1 cellular context compared by ENCODE assay signal in the genomic region with DNA sequence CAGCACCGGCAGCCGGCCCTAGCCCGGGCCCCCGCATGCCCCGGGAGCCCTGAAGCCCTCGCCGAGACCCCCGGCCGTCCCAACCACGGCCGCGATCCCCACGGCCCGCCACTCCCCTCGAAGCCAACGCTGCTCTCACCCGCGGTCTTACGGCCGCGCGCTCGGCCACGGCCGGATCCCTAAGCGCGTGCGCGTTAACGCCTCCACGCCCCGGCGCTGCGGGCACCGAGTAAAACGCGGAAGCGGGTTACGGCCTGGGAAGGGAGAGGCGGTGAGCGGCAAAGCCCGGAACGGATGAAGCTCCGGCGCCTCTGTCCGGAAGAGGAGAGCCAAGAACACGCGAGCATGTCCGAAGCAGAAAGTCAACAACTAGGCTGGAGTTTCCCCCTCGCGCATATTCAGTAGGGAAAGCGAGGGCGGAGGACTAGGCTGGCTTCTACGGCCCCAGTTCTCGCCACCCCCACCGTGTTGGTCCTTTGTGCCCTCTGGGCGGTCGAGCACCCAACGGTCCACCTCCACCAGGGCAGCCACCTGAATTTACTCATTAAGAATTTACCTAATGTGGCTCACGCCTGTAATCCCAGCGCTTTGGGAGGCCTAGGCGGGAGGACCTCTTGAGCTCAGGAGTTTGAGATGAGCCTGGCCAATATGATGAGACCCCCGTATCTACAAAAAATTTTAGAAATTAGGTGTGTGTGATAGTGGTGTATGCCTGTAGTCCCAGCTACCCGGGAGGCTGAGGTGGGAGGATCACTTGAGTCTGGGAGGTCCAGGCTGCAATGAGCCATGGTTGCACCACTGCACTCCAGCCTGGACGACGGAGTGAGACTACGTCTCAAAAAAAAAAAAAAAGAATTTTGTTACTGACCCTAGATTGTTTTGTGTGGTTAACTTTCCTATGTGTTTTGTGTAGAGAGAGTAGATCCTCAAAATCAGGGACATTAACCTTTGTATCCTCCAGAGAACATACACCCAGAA.
TF ChIP-seq lines count a peak whose summit lies in the region.

KANSL3 (minus strand) TSS at position 169 of the 978 bp plus-strand sequence. CDS start 1,177 bp downstream, outside the sequence.

TF ChIP-seq in K562, 482 proteins besides CTCF, POLR2A, EP300 and RAD21 (continued from another document and continues in another):
- TF ChIP-seq, protein P1, sequence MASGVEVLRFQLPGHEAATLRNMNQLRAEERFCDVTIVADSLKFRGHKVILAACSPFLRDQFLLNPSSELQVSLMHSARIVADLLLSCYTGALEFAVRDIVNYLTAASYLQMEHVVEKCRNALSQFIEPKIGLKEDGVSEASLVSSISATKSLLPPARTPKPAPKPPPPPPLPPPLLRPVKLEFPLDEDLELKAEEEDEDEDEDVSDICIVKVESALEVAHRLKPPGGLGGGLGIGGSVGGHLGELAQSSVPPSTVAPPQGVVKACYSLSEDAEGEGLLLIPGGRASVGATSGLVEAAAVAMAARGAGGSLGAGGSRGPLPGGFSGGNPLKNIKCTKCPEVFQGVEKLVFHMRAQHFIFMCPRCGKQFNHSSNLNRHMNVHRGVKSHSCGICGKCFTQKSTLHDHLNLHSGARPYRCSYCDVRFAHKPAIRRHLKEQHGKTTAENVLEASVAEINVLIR (CRISPR knock-in tag; IDR thresholded peaks at IDR 0.05) = peak; percentile 53
- TF ChIP-seq MTA1 (IDR thresholded peaks at IDR 0.05; ENCODE audit: borderline replicate concordance) (peak; percentile 85; the same call in 1 of the 2 replicates), HEY1 (CRISPR knock-in tag; IDR thresholded peaks at IDR 0.05; ENCODE audit: borderline replicate concordance) (no peak), ARNT (IDR thresholded peaks at IDR 0.05) (peak; percentile 24 to 81; a peak in 2 of 4 replicates), ELF4 (CRISPR knock-in tag; IDR thresholded peaks at IDR 0.05) (peak; percentile 77; the same call in 1 of the 2 replicates), CXXC5 (CRISPR knock-in tag; IDR thresholded peaks at IDR 0.05) (peak; percentile 91), ZMIZ1 (IDR thresholded peaks at IDR 0.05; ENCODE audit: low read depth in 2 of 2, low read length in 2 of 2) (peak in 1 of 2 experiments; percentile 75; a peak in 2 of 4 replicates), HMG20B (CRISPR knock-in tag; IDR thresholded peaks at IDR 0.05) (no peak), TAL1 (IDR thresholded peaks at IDR 0.05) (no peak), HLTF (IDR thresholded peaks at IDR 0.05) (no peak), GATA2 (CRISPR knock-in tag; IDR thresholded peaks at IDR 0.05) (no peak), TCF7L2 (IDR thresholded peaks at IDR 0.05; ENCODE audit: low read depth, low read length) (no peak), HNRNPK (IDR thresholded peaks at IDR 0.05; ENCODE audit: low read depth, low read length, poor library complexity, severe bottlenecking) (no peak), DDX20 (tag; IDR thresholded peaks at IDR 0.05; ENCODE audit: low read depth) (no peak), HNRNPH1 (optimal IDR thresholded peaks at IDR 0.05; ENCODE audit: low read depth, low read length) (no peak), PHF20 (IDR thresholded peaks at IDR 0.05; ENCODE audit: partially characterized antibody) (peak; percentile 78), ZNF143 (CRISPR knock-in tag; IDR thresholded peaks at IDR 0.05) (peak; percentile 18; the same call in 1 of the 2 replicates), ZNF124 (CRISPR knock-in tag; IDR thresholded peaks at IDR 0.05) (no peak), GTF2A2 (tag; IDR thresholded peaks at IDR 0.05) (0 out of 2 replicates have a peak, but pooled peaks have one; percentile 48), RBM25 (IDR thresholded peaks at IDR 0.05; ENCODE audit: low read depth, low read length, severe bottlenecking) (no peak), ZSCAN29 (IDR thresholded peaks at IDR 0.05) (peak; percentile 95), ZNF695 (CRISPR knock-in tag; IDR thresholded peaks at IDR 0.05) (no peak), MEF2D (tag; conservative IDR thresholded peaks at IDR 0.05; ENCODE audit: low read depth) (no peak; the same call in 1 of the 2 replicates), POLR2AphosphoS5 (IDR thresholded peaks at IDR 0.05; ENCODE audit: control insufficient read depth, insufficient read depth, low read depth, low read length) (peak; percentile 69; the same call in 1 of the 2 replicates), ADNP (tag; IDR thresholded peaks at IDR 0.05) (no peak), FOSL1 (tag; conservative IDR thresholded peaks at IDR 0.05) (peak; percentile 26; the same call in 1 of the 2 replicates), SP1 (CRISPR knock-in tag; IDR thresholded peaks at IDR 0.05) (peak; percentile 97), LCOR (CRISPR knock-in tag; IDR thresholded peaks at IDR 0.05) (peak; percentile 87), ZNF274 (IDR thresholded peaks at IDR 0.05; ENCODE audit: borderline replicate concordance, low read depth, low read length) (no peak), NR1H2 (CRISPR knock-in tag; IDR thresholded peaks at IDR 0.05) (no peak), ZNF12 (CRISPR knock-in tag; IDR thresholded peaks at IDR 0.05) (no peak), TFE3 (CRISPR knock-in tag; IDR thresholded peaks at IDR 0.05) (peak; percentile 15; the same call in 1 of the 2 replicates), TEAD2 (tag; IDR thresholded peaks at IDR 0.05) (no peak)
- TF ChIP-seq, protein P2, sequence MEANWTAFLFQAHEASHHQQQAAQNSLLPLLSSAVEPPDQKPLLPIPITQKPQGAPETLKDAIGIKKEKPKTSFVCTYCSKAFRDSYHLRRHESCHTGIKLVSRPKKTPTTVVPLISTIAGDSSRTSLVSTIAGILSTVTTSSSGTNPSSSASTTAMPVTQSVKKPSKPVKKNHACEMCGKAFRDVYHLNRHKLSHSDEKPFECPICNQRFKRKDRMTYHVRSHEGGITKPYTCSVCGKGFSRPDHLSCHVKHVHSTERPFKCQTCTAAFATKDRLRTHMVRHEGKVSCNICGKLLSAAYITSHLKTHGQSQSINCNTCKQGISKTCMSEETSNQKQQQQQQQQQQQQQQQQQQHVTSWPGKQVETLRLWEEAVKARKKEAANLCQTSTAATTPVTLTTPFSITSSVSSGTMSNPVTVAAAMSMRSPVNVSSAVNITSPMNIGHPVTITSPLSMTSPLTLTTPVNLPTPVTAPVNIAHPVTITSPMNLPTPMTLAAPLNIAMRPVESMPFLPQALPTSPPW (CRISPR knock-in tag; IDR thresholded peaks at IDR 0.05) = peak; percentile 82
- TF ChIP-seq, protein P3, sequence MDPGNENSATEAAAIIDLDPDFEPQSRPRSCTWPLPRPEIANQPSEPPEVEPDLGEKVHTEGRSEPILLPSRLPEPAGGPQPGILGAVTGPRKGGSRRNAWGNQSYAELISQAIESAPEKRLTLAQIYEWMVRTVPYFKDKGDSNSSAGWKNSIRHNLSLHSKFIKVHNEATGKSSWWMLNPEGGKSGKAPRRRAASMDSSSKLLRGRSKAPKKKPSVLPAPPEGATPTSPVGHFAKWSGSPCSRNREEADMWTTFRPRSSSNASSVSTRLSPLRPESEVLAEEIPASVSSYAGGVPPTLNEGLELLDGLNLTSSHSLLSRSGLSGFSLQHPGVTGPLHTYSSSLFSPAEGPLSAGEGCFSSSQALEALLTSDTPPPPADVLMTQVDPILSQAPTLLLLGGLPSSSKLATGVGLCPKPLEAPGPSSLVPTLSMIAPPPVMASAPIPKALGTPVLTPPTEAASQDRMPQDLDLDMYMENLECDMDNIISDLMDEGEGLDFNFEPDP (CRISPR knock-in tag; IDR thresholded peaks at IDR 0.05) = no peak
- TF ChIP-seq, protein P4, sequence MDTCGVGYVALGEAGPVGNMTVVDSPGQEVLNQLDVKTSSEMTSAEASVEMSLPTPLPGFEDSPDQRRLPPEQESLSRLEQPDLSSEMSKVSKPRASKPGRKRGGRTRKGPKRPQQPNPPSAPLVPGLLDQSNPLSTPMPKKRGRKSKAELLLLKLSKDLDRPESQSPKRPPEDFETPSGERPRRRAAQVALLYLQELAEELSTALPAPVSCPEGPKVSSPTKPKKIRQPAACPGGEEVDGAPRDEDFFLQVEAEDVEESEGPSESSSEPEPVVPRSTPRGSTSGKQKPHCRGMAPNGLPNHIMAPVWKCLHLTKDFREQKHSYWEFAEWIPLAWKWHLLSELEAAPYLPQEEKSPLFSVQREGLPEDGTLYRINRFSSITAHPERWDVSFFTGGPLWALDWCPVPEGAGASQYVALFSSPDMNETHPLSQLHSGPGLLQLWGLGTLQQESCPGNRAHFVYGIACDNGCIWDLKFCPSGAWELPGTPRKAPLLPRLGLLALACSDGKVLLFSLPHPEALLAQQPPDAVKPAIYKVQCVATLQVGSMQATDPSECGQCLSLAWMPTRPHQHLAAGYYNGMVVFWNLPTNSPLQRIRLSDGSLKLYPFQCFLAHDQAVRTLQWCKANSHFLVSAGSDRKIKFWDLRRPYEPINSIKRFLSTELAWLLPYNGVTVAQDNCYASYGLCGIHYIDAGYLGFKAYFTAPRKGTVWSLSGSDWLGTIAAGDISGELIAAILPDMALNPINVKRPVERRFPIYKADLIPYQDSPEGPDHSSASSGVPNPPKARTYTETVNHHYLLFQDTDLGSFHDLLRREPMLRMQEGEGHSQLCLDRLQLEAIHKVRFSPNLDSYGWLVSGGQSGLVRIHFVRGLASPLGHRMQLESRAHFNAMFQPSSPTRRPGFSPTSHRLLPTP (IDR thresholded peaks at IDR 0.05; ENCODE audit: borderline replicate concordance, extremely low read depth, insufficient read length) = no peak
- TF ChIP-seq, protein P5, sequence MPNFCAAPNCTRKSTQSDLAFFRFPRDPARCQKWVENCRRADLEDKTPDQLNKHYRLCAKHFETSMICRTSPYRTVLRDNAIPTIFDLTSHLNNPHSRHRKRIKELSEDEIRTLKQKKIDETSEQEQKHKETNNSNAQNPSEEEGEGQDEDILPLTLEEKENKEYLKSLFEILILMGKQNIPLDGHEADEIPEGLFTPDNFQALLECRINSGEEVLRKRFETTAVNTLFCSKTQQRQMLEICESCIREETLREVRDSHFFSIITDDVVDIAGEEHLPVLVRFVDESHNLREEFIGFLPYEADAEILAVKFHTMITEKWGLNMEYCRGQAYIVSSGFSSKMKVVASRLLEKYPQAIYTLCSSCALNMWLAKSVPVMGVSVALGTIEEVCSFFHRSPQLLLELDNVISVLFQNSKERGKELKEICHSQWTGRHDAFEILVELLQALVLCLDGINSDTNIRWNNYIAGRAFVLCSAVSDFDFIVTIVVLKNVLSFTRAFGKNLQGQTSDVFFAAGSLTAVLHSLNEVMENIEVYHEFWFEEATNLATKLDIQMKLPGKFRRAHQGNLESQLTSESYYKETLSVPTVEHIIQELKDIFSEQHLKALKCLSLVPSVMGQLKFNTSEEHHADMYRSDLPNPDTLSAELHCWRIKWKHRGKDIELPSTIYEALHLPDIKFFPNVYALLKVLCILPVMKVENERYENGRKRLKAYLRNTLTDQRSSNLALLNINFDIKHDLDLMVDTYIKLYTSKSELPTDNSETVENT (CRISPR knock-in tag; IDR thresholded peaks at IDR 0.05) = peak; percentile 75; the same call in 1 of the 2 replicates
